20 cellular contexts compared by ENCODE assay signal in the genomic region with DNA sequence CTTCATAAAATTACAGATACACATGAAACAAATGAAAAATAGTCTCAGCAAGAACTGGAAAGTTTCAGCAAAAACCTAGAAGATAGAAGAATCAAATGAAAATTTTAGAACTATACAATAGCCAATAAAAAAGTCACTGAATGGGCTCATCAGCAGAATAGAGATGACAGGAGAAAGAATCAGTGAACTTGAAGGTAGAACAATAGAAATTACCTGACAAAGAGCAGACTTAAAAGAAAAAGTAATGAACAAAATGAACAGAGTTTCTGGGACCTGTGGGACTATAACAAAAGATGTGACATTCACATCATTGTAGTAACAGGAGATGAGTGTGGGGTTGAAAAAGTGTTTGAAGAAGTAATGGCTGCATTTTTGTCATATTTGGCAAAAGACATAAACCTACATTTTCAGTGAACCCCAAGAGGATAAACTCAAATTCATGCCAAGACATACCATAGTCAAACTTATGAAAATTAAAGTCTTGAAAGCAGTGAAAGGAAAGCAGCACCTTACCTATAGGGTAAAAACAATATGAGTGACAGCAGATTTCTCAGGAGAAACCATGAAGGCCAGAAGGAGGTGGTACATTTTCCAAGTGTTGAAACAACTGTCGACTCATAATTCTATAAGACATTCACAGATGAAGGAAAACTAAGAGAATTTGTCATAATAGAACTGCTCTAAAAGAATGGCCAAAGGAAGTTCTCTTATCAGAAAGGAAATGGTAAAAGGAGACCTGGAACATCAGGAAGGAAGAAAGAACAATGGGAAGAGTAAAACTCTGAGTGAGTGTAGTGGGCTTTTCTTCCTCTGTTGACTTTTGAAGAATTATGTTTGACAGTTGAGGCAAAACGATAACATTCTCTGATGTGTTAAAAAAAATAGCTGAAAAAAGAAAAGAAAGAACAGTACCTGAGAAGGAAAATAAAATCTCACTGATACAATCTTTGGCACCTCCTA.
"Had no signal": no experiment of that assay in that cellular context is flagged by ENCODE, and none has a peak within 500 bp of the region (broad histone marks: within the 10 kb centered on the region; RNA-seq: fewer than 3 reads in every experiment).

No MANE protein-coding gene starts in this region.

- H3K4me3 ChIP-seq: ascending aorta, esophagus muscularis mucosa, heart right ventricle, left ventricle myocardium inferior, upper lobe of right lung had no signal

- H3K4me3 Mint-ChIP-seq: activated CD4-positive, alpha-beta T cell treated with anti-CD3 and anti-CD28 coated beads, Interleukin-2, amount 10 ng/mL, durations not matched to agents 7 days and 5 days; activated CD8-positive, alpha-beta T cell treated with anti-CD3 and anti-CD28 coated beads, Interleukin-2, amount 10 ng/mL, durations not matched to agents 7 days and 5 days; activated T-cell treated with anti-CD3 and anti-CD28 coated beads, Interleukin-2, amount 50 U/mL, for 4 hours had no signal

- H3K27me3 ChIP-seq: ascending aorta, esophagus muscularis mucosa, heart right ventricle, upper lobe of right lung had no signal

- ATAC-seq: activated CD4-positive, CD25-positive, alpha-beta regulatory T cell treated with anti-CD3 and anti-CD28 coated beads, Interleukin-2, amount 50 U/mL, for 24 hours; activated CD8-positive, alpha-beta T cell treated with anti-CD3 and anti-CD28 coated beads, Interleukin-2, amount 10 ng/mL, durations not matched to agents 7 days and 5 days; activated T-cell treated with anti-CD3 and anti-CD28 coated beads, Interleukin-2, amount 50 U/mL, for 4 hours had no signal

- H3K4me1 ChIP-seq: ascending aorta had no signal

- DNase-seq: activated CD4-positive, alpha-beta T cell treated with anti-CD3 and anti-CD28 coated beads, Interleukin-2, amount 10 ng/mL, durations not matched to agents 7 days and 5 days; activated CD8-positive, alpha-beta T cell treated with anti-CD3 and anti-CD28 coated beads, Interleukin-2, amount 10 ng/mL, durations not matched to agents 7 days and 5 days; activated gamma-delta T cell; activated T-cell treated with anti-CD3 and anti-CD28 coated beads, Interleukin-2, amount 50 U/mL, for 4 hours; cortex of kidney; effector CD4-positive, alpha-beta T cell; heart right ventricle; kidney glomerular epithelial cell; left ventricle myocardium inferior; occipital lobe; posterior cingulate gyrus; retina; stimulated activated CD4-positive, alpha-beta T cell treated with anti-CD3 and anti-CD28 coated beads, Interleukin-12 subunit alpha, Interleukin-12 subunit beta, amount 100 ng/mL, for 4 hours; stimulated activated CD4-positive, alpha-beta T cell treated with anti-CD3 and anti-CD28 coated beads, Interleukin-1b, Interleukin-23, amount 100 ng/mL, for 48 hours; stimulated activated CD8-positive, alpha-beta memory T cell treated with anti-CD3 and anti-CD28 coated beads, Interleukin-4, amount 100 ng/mL, for 48 hours; stimulated activated naive CD4-positive, alpha-beta T cell; upper lobe of right lung had no signal

- H3K27ac Mint-ChIP-seq: activated CD4-positive, alpha-beta T cell treated with anti-CD3 and anti-CD28 coated beads, Interleukin-2, amount 10 ng/mL, durations not matched to agents 7 days and 5 days; activated CD8-positive, alpha-beta T cell treated with anti-CD3 and anti-CD28 coated beads, Interleukin-2, amount 10 ng/mL, durations not matched to agents 7 days and 5 days had no signal

- H3K27me3 Mint-ChIP-seq: activated CD4-positive, alpha-beta T cell treated with anti-CD3 and anti-CD28 coated beads, Interleukin-2, amount 10 ng/mL, durations not matched to agents 7 days and 5 days had no signal

- H3K27ac ChIP-seq: ascending aorta, esophagus muscularis mucosa, heart right ventricle, left ventricle myocardium inferior, upper lobe of right lung had no signal
